ENCODE assay signal across 17 cellular contexts in genomic region chr20:54356726-54357235, GRCh38.
DNase-seq lines count a peak whose midpoint lies in the region; ATAC-seq and TF ChIP-seq lines count a peak whose summit lies in the region.
"Had no signal": no experiment of that assay in that cellular context is flagged by ENCODE, and none has a peak within 500 bp of the region (broad histone marks: within the 10 kb centered on the region; RNA-seq: fewer than 3 reads in every experiment).

No MANE protein-coding gene starts in this region.

- no peak overlapping the region for H3K27ac ChIP-seq in foreskin keratinocyte

- no peak for TF ChIP-seq CTCF in foreskin keratinocyte (conservative IDR thresholded peaks at IDR 0.05)

- no peaks in the 10 kb centered on the region for H3K27me3 ChIP-seq in foreskin keratinocyte

- ATAC-seq in foreskin keratinocyte: no peak
- ATAC-seq: HCT116, Panc1, T-cell had no signal

- no peaks in the 10 kb centered on the region for H3K4me1 ChIP-seq in foreskin keratinocyte

- DNase-seq in DMS 273 treated with DMSO at 0.1 percent for 48 hours (lab: John Stamatoyannopoulos, UW): peak; percentile 27
- peak; percentile 6 for DNase-seq in NCI-H1694 (lab: John Stamatoyannopoulos, UW)
- peak; percentile 14 for DNase-seq in cerebellar cortex (ENCODE audit: low spot score)
- DNase-seq in myocyte (ENCODE audit: low read depth): peak; percentile 4
- no peak for DNase-seq in ureter (ENCODE audit: low spot score)
- DNase-seq in foreskin keratinocyte: no peak
- DNase-seq in T1000 (lab: John Stamatoyannopoulos, UW): no peak
- DNase-seq: Calu3; CD4-positive, alpha-beta memory T cell; DMS79; NCI-H1092; NCI-H146; NCI-H226; NCI-H774; T-cell had no signal

Comparison
In these comparisons a context has a peak if more than half of its experiments do, and no peak if none do; other contexts are left out.
1. DNase-seq: peak in DMS 273 treated with DMSO at 0.1 percent for 48 hours (single experiment), NCI-H1694 (single experiment), cerebellar cortex (single experiment) and myocyte (single experiment); none in ureter (single experiment), foreskin keratinocyte (0 of 2) and T1000 (single experiment).